Comparison of ENCODE assay signal across 1 cellular context in the genomic region with DNA sequence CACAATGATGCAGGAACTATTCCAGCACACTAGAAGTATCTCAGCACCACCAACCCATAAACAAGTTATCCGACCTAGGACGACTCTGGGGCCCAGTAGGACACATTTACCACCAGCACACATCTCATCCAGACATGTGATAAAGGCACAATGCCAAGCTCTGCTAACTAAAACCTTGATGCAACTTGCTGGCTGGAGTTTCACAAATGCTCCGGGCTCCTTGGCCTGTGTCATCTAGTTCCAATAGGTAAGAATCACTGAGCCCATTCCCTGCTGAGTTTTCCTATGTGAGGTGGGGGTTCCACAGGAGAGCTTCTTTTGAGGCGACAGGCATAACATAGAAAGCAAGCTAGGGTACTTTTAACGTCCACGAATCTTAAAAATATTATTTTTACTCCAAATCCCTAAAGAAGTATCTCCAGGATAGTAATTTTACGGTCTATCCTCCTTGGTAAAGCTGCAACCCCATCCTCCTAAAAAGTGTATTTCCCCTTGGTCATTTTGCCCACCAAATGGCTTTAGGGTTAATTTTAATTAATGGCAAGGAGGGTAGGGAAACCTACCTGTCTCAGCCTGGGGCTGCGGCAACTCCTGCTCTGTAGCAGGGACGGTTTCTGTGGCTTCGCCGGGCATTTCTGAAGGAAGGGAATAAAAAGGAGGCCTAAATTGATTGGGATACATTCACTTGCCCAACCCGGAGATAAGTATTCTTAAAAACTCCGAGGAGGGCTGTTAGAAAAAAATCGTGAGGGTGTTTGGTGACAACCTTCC.
TF ChIP-seq lines count a peak whose summit lies in the region.

No MANE protein-coding gene starts in this region.

TF ChIP-seq in K562, 482 proteins besides CTCF, POLR2A, EP300 and RAD21:
- TF ChIP-seq ZFX (CRISPR knock-in tag; IDR thresholded peaks at IDR 0.05) (no peak), ZKSCAN1 (IDR thresholded peaks at IDR 0.05; ENCODE audit: low read depth, low read length) (no peak), SMARCA5 (IDR thresholded peaks at IDR 0.05) (no peak), SRSF9 (IDR thresholded peaks at IDR 0.05; ENCODE audit: borderline replicate concordance, low read depth, low read length) (no peak), IRF2 (CRISPR knock-in tag; IDR thresholded peaks at IDR 0.05) (no peak), ZNF232 (CRISPR knock-in tag; IDR thresholded peaks at IDR 0.05) (no peak), POLR2B (IDR thresholded peaks at IDR 0.05; ENCODE audit: low read depth, partially characterized antibody) (no peak), POLR2AphosphoS5 (IDR thresholded peaks at IDR 0.05; ENCODE audit: control insufficient read depth, insufficient read depth, low read depth, low read length) (peak; percentile 11; the same call in 1 of the 2 replicates), CHD1 (IDR thresholded peaks at IDR 0.05; ENCODE audit: low read length) (peak; percentile 50), ZNF586 (CRISPR knock-in tag; conservative IDR thresholded peaks at IDR 0.05) (no peak), NFIC (IDR thresholded peaks at IDR 0.05) (peak; percentile 49), CREM (IDR thresholded peaks at IDR 0.05; ENCODE audit: low read depth) (no peak), ZNF57 (CRISPR knock-in tag; IDR thresholded peaks at IDR 0.05) (no peak), BACH1 (tag; IDR thresholded peaks at IDR 0.05) (0 out of 2 replicates have a peak, but pooled peaks have one; percentile 37), POLR2G (IDR thresholded peaks at IDR 0.05; ENCODE audit: low read depth, low read length) (peak; percentile 22; the same call in 1 of the 2 replicates), CBX2 (IDR thresholded peaks at IDR 0.05; ENCODE audit: insufficient read depth, low read length, poor library complexity, severe bottlenecking) (no peak)
- TF ChIP-seq, protein P1, sequence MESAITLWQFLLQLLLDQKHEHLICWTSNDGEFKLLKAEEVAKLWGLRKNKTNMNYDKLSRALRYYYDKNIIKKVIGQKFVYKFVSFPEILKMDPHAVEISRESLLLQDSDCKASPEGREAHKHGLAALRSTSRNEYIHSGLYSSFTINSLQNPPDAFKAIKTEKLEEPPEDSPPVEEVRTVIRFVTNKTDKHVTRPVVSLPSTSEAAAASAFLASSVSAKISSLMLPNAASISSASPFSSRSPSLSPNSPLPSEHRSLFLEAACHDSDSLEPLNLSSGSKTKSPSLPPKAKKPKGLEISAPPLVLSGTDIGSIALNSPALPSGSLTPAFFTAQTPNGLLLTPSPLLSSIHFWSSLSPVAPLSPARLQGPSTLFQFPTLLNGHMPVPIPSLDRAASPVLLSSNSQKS (CRISPR knock-in tag; IDR thresholded peaks at IDR 0.05) = no peak
- TF ChIP-seq, protein P2, sequence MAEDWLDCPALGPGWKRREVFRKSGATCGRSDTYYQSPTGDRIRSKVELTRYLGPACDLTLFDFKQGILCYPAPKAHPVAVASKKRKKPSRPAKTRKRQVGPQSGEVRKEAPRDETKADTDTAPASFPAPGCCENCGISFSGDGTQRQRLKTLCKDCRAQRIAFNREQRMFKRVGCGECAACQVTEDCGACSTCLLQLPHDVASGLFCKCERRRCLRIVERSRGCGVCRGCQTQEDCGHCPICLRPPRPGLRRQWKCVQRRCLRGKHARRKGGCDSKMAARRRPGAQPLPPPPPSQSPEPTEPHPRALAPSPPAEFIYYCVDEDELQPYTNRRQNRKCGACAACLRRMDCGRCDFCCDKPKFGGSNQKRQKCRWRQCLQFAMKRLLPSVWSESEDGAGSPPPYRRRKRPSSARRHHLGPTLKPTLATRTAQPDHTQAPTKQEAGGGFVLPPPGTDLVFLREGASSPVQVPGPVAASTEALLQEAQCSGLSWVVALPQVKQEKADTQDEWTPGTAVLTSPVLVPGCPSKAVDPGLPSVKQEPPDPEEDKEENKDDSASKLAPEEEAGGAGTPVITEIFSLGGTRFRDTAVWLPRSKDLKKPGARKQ (CRISPR knock-in tag; IDR thresholded peaks at IDR 0.05) = no peak
- TF ChIP-seq, protein P3, sequence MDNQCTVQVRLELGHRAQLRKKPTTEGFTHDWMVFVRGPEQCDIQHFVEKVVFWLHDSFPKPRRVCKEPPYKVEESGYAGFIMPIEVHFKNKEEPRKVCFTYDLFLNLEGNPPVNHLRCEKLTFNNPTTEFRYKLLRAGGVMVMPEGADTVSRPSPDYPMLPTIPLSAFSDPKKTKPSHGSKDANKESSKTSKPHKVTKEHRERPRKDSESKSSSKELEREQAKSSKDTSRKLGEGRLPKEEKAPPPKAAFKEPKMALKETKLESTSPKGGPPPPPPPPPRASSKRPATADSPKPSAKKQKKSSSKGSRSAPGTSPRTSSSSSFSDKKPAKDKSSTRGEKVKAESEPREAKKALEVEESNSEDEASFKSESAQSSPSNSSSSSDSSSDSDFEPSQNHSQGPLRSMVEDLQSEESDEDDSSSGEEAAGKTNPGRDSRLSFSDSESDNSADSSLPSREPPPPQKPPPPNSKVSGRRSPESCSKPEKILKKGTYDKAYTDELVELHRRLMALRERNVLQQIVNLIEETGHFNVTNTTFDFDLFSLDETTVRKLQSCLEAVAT (IDR thresholded peaks at IDR 0.05) = peak in 1 of 2 experiments; percentile 20; a peak in 1 of 4 replicates
